In genomic region chr10:20897146-20897834, GRCh38 we compare ENCODE assay signal across 18 cellular contexts. TPM values are rescaled to one million over a fixed set of nuclear protein-coding genes. Genes with fewer than 3 reads are reported as not detected.
DNase-seq lines count a peak whose midpoint lies in the region; ATAC-seq and TF ChIP-seq lines count a peak whose summit lies in the region.
"Had no signal": no experiment of that assay in that cellular context is flagged by ENCODE, and none has a peak within 500 bp of the region (broad histone marks: within the 10 kb centered on the region; RNA-seq: fewer than 3 reads in every experiment).

A gene with protein sequence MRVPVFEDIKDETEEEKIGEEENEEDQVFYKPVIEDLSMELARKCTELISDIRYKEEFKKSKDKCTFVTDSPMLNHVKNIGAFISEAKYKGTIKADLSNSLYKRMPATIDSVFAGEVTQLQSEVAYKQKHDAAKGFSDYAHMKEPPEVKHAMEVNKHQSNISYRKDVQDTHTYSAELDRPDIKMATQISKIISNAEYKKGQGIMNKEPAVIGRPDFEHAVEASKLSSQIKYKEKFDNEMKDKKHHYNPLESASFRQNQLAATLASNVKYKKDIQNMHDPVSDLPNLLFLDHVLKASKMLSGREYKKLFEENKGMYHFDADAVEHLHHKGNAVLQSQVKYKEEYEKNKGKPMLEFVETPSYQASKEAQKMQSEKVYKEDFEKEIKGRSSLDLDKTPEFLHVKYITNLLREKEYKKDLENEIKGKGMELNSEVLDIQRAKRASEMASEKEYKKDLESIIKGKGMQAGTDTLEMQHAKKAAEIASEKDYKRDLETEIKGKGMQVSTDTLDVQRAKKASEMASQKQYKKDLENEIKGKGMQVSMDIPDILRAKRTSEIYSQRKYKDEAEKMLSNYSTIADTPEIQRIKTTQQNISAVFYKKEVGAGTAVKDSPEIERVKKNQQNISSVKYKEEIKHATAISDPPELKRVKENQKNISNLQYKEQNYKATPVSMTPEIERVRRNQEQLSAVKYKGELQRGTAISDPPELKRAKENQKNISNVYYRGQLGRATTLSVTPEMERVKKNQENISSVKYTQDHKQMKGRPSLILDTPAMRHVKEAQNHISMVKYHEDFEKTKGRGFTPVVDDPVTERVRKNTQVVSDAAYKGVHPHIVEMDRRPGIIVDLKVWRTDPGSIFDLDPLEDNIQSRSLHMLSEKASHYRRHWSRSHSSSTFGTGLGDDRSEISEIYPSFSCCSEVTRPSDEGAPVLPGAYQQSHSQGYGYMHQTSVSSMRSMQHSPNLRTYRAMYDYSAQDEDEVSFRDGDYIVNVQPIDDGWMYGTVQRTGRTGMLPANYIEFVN (minus strand): TSS chr10:20897311. CDS start chr10:20897205, 106 bp downstream.

- H3K4me1 ChIP-seq in HCT116 (ENCODE audit: control insufficient read depth in 1 of 2, insufficient read depth in 2 of 2, low read length in 2 of 2) = no peaks in the 10 kb centered on the region
- H3K4me1 ChIP-seq in suprapubic skin = no peaks in the 10 kb centered on the region

- no peak for TF ChIP-seq EP300 in suprapubic skin (IDR thresholded peaks at IDR 0.05)

- no peak within 1 kb of the TSS for H2AFZ ChIP-seq in HCT116 (ENCODE audit: low read depth, low read length, poor library complexity, severe bottlenecking)

- H3K4me1 Mint-ChIP-seq in stimulated activated effector memory CD8-positive, alpha-beta T cell treated with anti-CD3 and anti-CD28 coated beads, Interleukin-12 subunit alpha, Interleukin-12 subunit beta, amount 100 ng/mL, for 72 hours = no peaks in the 10 kb centered on the region
- H3K4me1 Mint-ChIP-seq: CD8-positive, alpha-beta memory T cell; naive thymus-derived CD4-positive, alpha-beta T cell had no signal

- peaks cover under 1% of the 10 kb centered on the region for H3K9me3 Mint-ChIP-seq in stimulated activated effector memory CD8-positive, alpha-beta T cell treated with anti-CD3 and anti-CD28 coated beads, Interleukin-12 subunit alpha, Interleukin-12 subunit beta, amount 100 ng/mL, for 72 hours
- H3K9me3 Mint-ChIP-seq: activated T-cell treated with anti-CD3 and anti-CD28 coated beads, Interleukin-2, amount 50 U/mL, for 72 hours; naive thymus-derived CD4-positive, alpha-beta T cell had no signal

- POLR2A ChIA-PET in HCT116 (lab: Charles Lee) = no interaction called here

- H3K4me3 Mint-ChIP-seq in stimulated activated effector memory CD8-positive, alpha-beta T cell treated with anti-CD3 and anti-CD28 coated beads, Interleukin-12 subunit alpha, Interleukin-12 subunit beta, amount 100 ng/mL, for 72 hours = no peak within 1 kb of the TSS
- H3K4me3 Mint-ChIP-seq: activated T-cell treated with anti-CD3 and anti-CD28 coated beads, Interleukin-2, amount 50 U/mL, for 72 hours; CD8-positive, alpha-beta memory T cell; naive thymus-derived CD4-positive, alpha-beta T cell had no signal

- BruUV-seq in HCT116 (replicated peaks; lab: Mats Ljungman, UMichigan) = no TSS peak

- DNase-seq in HCT116 (ENCODE audit: low read depth, low spot score) (no peak), lower leg skin (ENCODE audit: low spot score in 2 of 2) (no peak), suprapubic skin (ENCODE audit: low spot score in 2 of 2) (no peak)
- DNase-seq in stimulated activated effector memory CD8-positive, alpha-beta T cell treated with anti-CD3 and anti-CD28 coated beads, Interleukin-12 subunit alpha, Interleukin-12 subunit beta, amount 100 ng/mL, for 72 hours (ENCODE audit: low spot score in 2 of 2) = no peak
- no peak for DNase-seq in activated CD4-positive, CD25-positive, alpha-beta regulatory T cell treated with anti-CD3 and anti-CD28 coated beads, Interleukin-2, amount 50 U/mL, for 72 hours
- no peak for DNase-seq in stimulated activated CD4-positive, alpha-beta T cell treated with anti-CD3 and anti-CD28 coated beads, Interleukin-1b, Interleukin-23, amount 100 ng/mL, for 48 hours
- DNase-seq: activated CD4-positive, alpha-beta T cell treated with anti-CD3 and anti-CD28 coated beads, Interleukin-2, amount 50 U/mL, for 4 hours; activated T-cell treated with anti-CD3 and anti-CD28 coated beads, Interleukin-2, amount 50 U/mL, for 72 hours; CD8-positive, alpha-beta memory T cell; GOT3; head of caudate nucleus; kidney glomerular epithelial cell; naive thymus-derived CD4-positive, alpha-beta T cell; NCI-H1436 treated with DMSO at 0.1 percent for 48 hours; T-helper 9 cell; trophoblast cell had no signal

- no peak within 1 kb of the TSS for H3K27ac ChIP-seq in HCT116 (ENCODE audit: low read depth, low read length)
- no peak within 1 kb of the TSS for H3K27ac ChIP-seq in suprapubic skin

- CTCF ChIA-PET in HCT116 (lab: Charles Lee) = no interaction called here

- no peak for TF ChIP-seq RAD21 in HCT116 (IDR thresholded peaks at IDR 0.05; ENCODE audit: low read depth)

- RAD21 ChIA-PET in HCT116 (lab: Charles Lee; ENCODE audit: low non-redundant PET in 1 of 2, low total read pairs in 2 of 2, uncharacterized antibody in 2 of 2, unreplicated experiment in 2 of 2) = no interaction called here

- no peaks in the 10 kb centered on the region for H3K36me3 ChIP-seq in HCT116 (ENCODE audit: control insufficient read depth in 1 of 2, insufficient read depth in 2 of 2, low read length in 2 of 2)
- peaks cover 3% of the 10 kb centered on the region for H3K36me3 ChIP-seq in suprapubic skin

- TF ChIP-seq CTCF in HCT116 (IDR thresholded peaks at IDR 0.05 in 2 of 3, conservative IDR thresholded peaks at IDR 0.05 in 1 of 3; ENCODE audit: borderline replicate concordance in 1 of 3, insufficient read depth in 1 of 3, low read depth in 2 of 3, low read length in 2 of 3) = no peak
- TF ChIP-seq CTCF in lower leg skin (IDR thresholded peaks at IDR 0.05) = no peak
- no peak for TF ChIP-seq CTCF in suprapubic skin (IDR thresholded peaks at IDR 0.05)

- no peak within 1 kb of the TSS for H3K4me2 ChIP-seq in HCT116 (ENCODE audit: low read length)

- ATAC-seq in HCT116 (no peak), esophagus mucosa (no peak), HG03457 (IDR thresholded peaks at IDR 0.05; ENCODE audit: unreplicated experiment) (no peak)
- no peak for ATAC-seq in stimulated activated effector memory CD8-positive, alpha-beta T cell treated with anti-CD3 and anti-CD28 coated beads, Interleukin-12 subunit alpha, Interleukin-12 subunit beta, amount 100 ng/mL, for 72 hours
- ATAC-seq: activated T-cell treated with anti-CD3 and anti-CD28 coated beads, Interleukin-2, amount 50 U/mL, for 72 hours; naive thymus-derived CD4-positive, alpha-beta T cell had no signal

- no peaks in the 10 kb centered on the region for H3K36me3 Mint-ChIP-seq in stimulated activated effector memory CD8-positive, alpha-beta T cell treated with anti-CD3 and anti-CD28 coated beads, Interleukin-12 subunit alpha, Interleukin-12 subunit beta, amount 100 ng/mL, for 72 hours
- H3K36me3 Mint-ChIP-seq: CD8-positive, alpha-beta memory T cell had no signal

- H3K79me2 ChIP-seq in HCT116 (ENCODE audit: insufficient read depth, low read length) = no peaks in the 10 kb centered on the region

- no peaks in the 10 kb centered on the region for H3K9me2 ChIP-seq in HCT116 (ENCODE audit: insufficient read depth)

- intact Hi-C loops in HCT116 (cut with micrococcal nuclease) = no loop called here
- intact Hi-C loops in lower leg skin (cut with DNase I; ENCODE audit: low total_unique reads) = no loop called here

- no peak for TF ChIP-seq POLR2A in HCT116 (IDR thresholded peaks at IDR 0.05; ENCODE audit: borderline replicate concordance, extremely low read depth, insufficient read depth, insufficient read length)
- no peak for TF ChIP-seq POLR2A in lower leg skin (IDR thresholded peaks at IDR 0.05)
- no peak for TF ChIP-seq POLR2A in suprapubic skin (IDR thresholded peaks at IDR 0.05)

- H4K20me1 ChIP-seq in HCT116 (ENCODE audit: insufficient read depth) = no peaks in the 10 kb centered on the region

- H3K9me3 ChIP-seq in HCT116 (ENCODE audit: control insufficient read depth in 1 of 2, insufficient read depth in 1 of 2, low read depth in 1 of 2, low read length in 2 of 2) (no peaks in the 10 kb centered on the region), suprapubic skin (no peaks in the 10 kb centered on the region)

- H3K4me3 ChIP-seq in HCT116 (replicated peaks in 1 of 2; ENCODE audit: low read depth in 1 of 2, low read length in 2 of 2) = no peak within 1 kb of the TSS
- no peak within 1 kb of the TSS for H3K4me3 ChIP-seq in lower leg skin (ENCODE audit: low read depth, poor library complexity, severe bottlenecking)
- H3K4me3 ChIP-seq in suprapubic skin = no peak within 1 kb of the TSS

- no peak within 1 kb of the TSS for H3K9ac ChIP-seq in HCT116 (ENCODE audit: low read length)

- WGBS in lower leg skin, 2 donors = 92 to 94% methylated on average over 2 of the region's 2 CpGs
- WGBS in suprapubic skin = 89% methylated on average over 2 of the region's 2 CpGs

- H3K27me3 ChIP-seq in HCT116 (ENCODE audit: insufficient read depth, low read length) = no peaks in the 10 kb centered on the region
- no peaks in the 10 kb centered on the region for H3K27me3 ChIP-seq in suprapubic skin

- no peak within 1 kb of the TSS for H3K27ac Mint-ChIP-seq in stimulated activated effector memory CD8-positive, alpha-beta T cell treated with anti-CD3 and anti-CD28 coated beads, Interleukin-12 subunit alpha, Interleukin-12 subunit beta, amount 100 ng/mL, for 72 hours
- H3K27ac Mint-ChIP-seq: activated T-cell treated with anti-CD3 and anti-CD28 coated beads, Interleukin-2, amount 50 U/mL, for 72 hours; CD8-positive, alpha-beta memory T cell; naive thymus-derived CD4-positive, alpha-beta T cell had no signal

TF ChIP-seq in HCT116, 20 proteins besides CTCF, POLR2A, EP300 and RAD21 (continues in another document):
- TF ChIP-seq ZBTB33 (IDR thresholded peaks at IDR 0.05; ENCODE audit: extremely low read depth, insufficient replicate concordance, low read length) = no peak
- TF ChIP-seq, protein P1, sequence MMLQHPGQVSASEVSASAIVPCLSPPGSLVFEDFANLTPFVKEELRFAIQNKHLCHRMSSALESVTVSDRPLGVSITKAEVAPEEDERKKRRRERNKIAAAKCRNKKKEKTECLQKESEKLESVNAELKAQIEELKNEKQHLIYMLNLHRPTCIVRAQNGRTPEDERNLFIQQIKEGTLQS (IDR thresholded peaks at IDR 0.05) = no peak

RNA-seq across cellular contexts. Expression of the gene that starts here (rescaled TPM):
- 16.6 TPM for total RNA-seq in HCT116 (2021; ENCODE audit: unreplicated experiment)
- 7.1 and 7.4 TPM in 2 replicates for polyA plus RNA-seq in HCT116 (2012)
- total RNA-seq in esophagus mucosa = 30.1 TPM
- 100 to 1,000 TPM in 1 of 4 donors, 10 to 100 TPM in 3; 52.0 to 100 (median 62.3) TPM for total RNA-seq in lower leg skin
- total RNA-seq in suprapubic skin = 10 to 100 TPM; 49.9 to 86.4 (median 70.5) TPM
- polyA plus RNA-seq: CD8-positive, alpha-beta memory T cell had no signal
